Comparison of ENCODE assay signal across 1 cellular context in the genomic region with DNA sequence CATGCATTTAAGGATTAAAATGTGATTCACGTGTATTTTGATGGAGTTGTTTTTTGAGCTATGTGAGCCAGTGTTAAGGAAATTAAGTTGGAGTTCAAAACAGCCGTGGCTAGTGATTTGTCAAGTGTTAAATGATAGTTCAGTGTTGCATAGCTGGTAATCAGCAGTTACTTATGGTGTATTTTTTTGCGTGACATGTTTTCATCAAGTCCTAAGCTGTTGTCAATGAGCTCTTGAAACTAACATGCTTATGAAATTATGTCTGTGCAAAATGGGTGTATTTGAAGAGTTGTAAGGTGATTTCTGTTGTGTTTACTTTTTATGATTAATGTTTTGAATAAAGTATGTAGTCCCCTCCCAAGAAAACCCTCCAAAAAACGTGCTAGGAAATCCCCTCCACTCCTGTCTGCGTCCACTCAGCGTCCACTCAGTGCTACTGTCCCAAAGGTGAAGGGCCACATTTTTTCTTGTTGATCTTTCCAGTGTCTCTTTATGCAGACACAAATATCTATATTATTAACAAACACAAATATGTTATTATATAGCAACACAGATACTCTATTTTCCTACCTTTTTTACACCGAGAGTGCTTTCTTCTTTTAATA.
TF ChIP-seq lines count a peak whose summit lies in the region.

No MANE protein-coding gene starts in this region.

TF ChIP-seq in GM12878, 131 proteins besides CTCF, POLR2A, EP300 and RAD21 (continued from another document):
- TF ChIP-seq, protein P1, sequence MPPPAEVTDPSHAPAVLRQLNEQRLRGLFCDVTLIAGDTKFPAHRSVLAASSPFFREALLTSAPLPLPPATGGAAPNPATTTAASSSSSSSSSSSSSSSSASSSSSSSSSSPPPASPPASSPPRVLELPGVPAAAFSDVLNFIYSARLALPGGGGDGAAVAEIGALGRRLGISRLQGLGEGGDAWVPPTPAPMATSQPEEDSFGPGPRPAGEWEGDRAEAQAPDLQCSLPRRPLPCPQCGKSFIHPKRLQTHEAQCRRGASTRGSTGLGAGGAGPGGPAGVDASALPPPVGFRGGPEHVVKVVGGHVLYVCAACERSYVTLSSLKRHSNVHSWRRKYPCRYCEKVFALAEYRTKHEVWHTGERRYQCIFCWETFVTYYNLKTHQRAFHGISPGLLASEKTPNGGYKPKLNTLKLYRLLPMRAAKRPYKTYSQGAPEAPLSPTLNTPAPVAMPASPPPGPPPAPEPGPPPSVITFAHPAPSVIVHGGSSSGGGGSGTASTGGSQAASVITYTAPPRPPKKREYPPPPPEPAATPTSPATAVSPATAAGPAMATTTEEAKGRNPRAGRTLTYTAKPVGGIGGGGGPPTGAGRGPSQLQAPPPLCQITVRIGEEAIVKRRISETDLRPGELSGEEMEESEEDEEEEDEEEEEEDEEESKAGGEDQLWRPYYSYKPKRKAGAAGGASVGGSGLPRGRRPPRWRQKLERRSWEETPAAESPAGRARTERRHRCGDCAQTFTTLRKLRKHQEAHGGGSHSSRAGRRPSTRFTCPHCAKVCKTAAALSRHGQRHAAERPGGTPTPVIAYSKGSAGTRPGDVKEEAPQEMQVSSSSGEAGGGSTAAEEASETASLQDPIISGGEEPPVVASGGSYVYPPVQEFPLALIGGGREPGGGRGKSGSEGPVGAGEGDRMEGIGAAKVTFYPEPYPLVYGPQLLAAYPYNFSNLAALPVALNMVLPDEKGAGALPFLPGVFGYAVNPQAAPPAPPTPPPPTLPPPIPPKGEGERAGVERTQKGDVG (CRISPR knock-in tag; IDR thresholded peaks at IDR 0.05): no peak
